Comparison of ENCODE assay signal across 11 cellular contexts in genomic region chr6:144352310-144352709, GRCh38.
A peak's percentile ranks its signal among the peaks of the same experiment; 100 is the strongest.
DNase-seq lines count a peak whose midpoint lies in the region; ATAC-seq and TF ChIP-seq lines count a peak whose summit lies in the region.
"Had no signal": no experiment of that assay in that cellular context is flagged by ENCODE, and none has a peak within 500 bp of the region (broad histone marks: within the 10 kb centered on the region; RNA-seq: fewer than 3 reads in every experiment).

No MANE protein-coding gene starts in this region.

- H3K27ac Mint-ChIP-seq in activated CD4-positive, alpha-beta T cell treated with anti-CD3 and anti-CD28 coated beads, Interleukin-2, amount 10 ng/mL, durations not matched to agents 7 days and 5 days = peak overlapping the region; percentile 95
- H3K27ac Mint-ChIP-seq in activated CD8-positive, alpha-beta T cell treated with anti-CD3 and anti-CD28 coated beads, Interleukin-2, amount 10 ng/mL, durations not matched to agents 7 days and 5 days = peak overlapping the region; percentile 91
- no peak overlapping the region for H3K27ac Mint-ChIP-seq in Calu3 (ENCODE audit: unreplicated experiment)

- CTCF ChIA-PET in activated CD4-positive, alpha-beta T cell treated with anti-CD3 and anti-CD28 coated beads, Interleukin-2, amount 10 ng/mL, durations not matched to agents 7 days and 5 days (lab: Charles Lee) = interaction anchor here (0.8 kb wide), 1 partner anchor 66 kb away, joined by 5 read pairs; no protein-coding TSS in a partner anchor
- CTCF ChIA-PET in activated CD8-positive, alpha-beta T cell treated with anti-CD3 and anti-CD28 coated beads, Interleukin-2, amount 10 ng/mL, durations not matched to agents 7 days and 5 days (lab: Charles Lee) = interaction anchor here (1.4 kb wide), 1 partner anchor 108 kb away, joined by 3 read pairs; no protein-coding TSS in a partner anchor
- CTCF ChIA-PET in Calu3 (lab: Charles Lee) = no interaction called here

- peaks cover 74% of the 10 kb centered on the region for H3K4me1 Mint-ChIP-seq in activated CD4-positive, alpha-beta T cell treated with anti-CD3 and anti-CD28 coated beads, Interleukin-2, amount 10 ng/mL, durations not matched to agents 7 days and 5 days
- H3K4me1 Mint-ChIP-seq in activated CD8-positive, alpha-beta T cell treated with anti-CD3 and anti-CD28 coated beads, Interleukin-2, amount 10 ng/mL, durations not matched to agents 7 days and 5 days (ENCODE audit: low read depth) = peaks cover 73% of the 10 kb centered on the region
- peaks cover 33% of the 10 kb centered on the region for H3K4me1 Mint-ChIP-seq in Calu3 (ENCODE audit: low read depth, unreplicated experiment)

- H3K4me3 Mint-ChIP-seq in activated CD4-positive, alpha-beta T cell treated with anti-CD3 and anti-CD28 coated beads, Interleukin-2, amount 10 ng/mL, durations not matched to agents 7 days and 5 days = peak overlapping the region; percentile 72
- peak overlapping the region; percentile 81 for H3K4me3 Mint-ChIP-seq in activated CD8-positive, alpha-beta T cell treated with anti-CD3 and anti-CD28 coated beads, Interleukin-2, amount 10 ng/mL, durations not matched to agents 7 days and 5 days
- no peak overlapping the region for H3K4me3 Mint-ChIP-seq in Calu3 (ENCODE audit: low read depth, unreplicated experiment)

- peaks cover 35% of the 10 kb centered on the region for H3K36me3 Mint-ChIP-seq in activated CD4-positive, alpha-beta T cell treated with anti-CD3 and anti-CD28 coated beads, Interleukin-2, amount 10 ng/mL, durations not matched to agents 7 days and 5 days (ENCODE audit: low read depth)
- H3K36me3 Mint-ChIP-seq in activated CD8-positive, alpha-beta T cell treated with anti-CD3 and anti-CD28 coated beads, Interleukin-2, amount 10 ng/mL, durations not matched to agents 7 days and 5 days (ENCODE audit: low read depth) = peaks cover 45% of the 10 kb centered on the region
- H3K36me3 Mint-ChIP-seq in Calu3 (ENCODE audit: insufficient read depth, unreplicated experiment) = peaks cover 1% of the 10 kb centered on the region

- H3K27ac ChIP-seq in gastrocnemius medialis = peak overlapping the region; percentile 49 to 63 (median 59)

- peaks cover 42% of the 10 kb centered on the region in 2 donors for H3K4me1 ChIP-seq in gastrocnemius medialis

- POLR2A ChIA-PET in activated CD4-positive, alpha-beta T cell treated with anti-CD3 and anti-CD28 coated beads, Interleukin-2, amount 10 ng/mL, durations not matched to agents 7 days and 5 days (lab: Charles Lee) = interaction anchor here (0.7 kb wide), 1 partner anchor 8 kb away, joined by 6 read pairs; no protein-coding TSS in a partner anchor
- POLR2A ChIA-PET in activated CD8-positive, alpha-beta T cell treated with anti-CD3 and anti-CD28 coated beads, Interleukin-2, amount 10 ng/mL, durations not matched to agents 7 days and 5 days (lab: Charles Lee) = interaction anchor here (0.6 kb wide), 1 partner anchor 54 kb away, joined by 3 read pairs; no protein-coding TSS in a partner anchor

- H3K36me3 ChIP-seq in gastrocnemius medialis = no peaks in the 10 kb centered on the region

- TF ChIP-seq POLR2A in gastrocnemius medialis (IDR thresholded peaks at IDR 0.05) (no peak), erythroblast (IDR thresholded peaks at IDR 0.05; ENCODE audit: low read length) (no peak)

- H3K4me3 ChIP-seq in gastrocnemius medialis = no peak overlapping the region

- H3K27me3 Mint-ChIP-seq in activated CD4-positive, alpha-beta T cell treated with anti-CD3 and anti-CD28 coated beads, Interleukin-2, amount 10 ng/mL, durations not matched to agents 7 days and 5 days = no peaks in the 10 kb centered on the region
- no peaks in the 10 kb centered on the region for H3K27me3 Mint-ChIP-seq in activated CD8-positive, alpha-beta T cell treated with anti-CD3 and anti-CD28 coated beads, Interleukin-2, amount 10 ng/mL, durations not matched to agents 7 days and 5 days (ENCODE audit: low read depth)
- no peaks in the 10 kb centered on the region for H3K27me3 Mint-ChIP-seq in Calu3 (ENCODE audit: unreplicated experiment)

- H3K9me3 ChIP-seq in gastrocnemius medialis = no peaks in the 10 kb centered on the region

- no TSS peak for BruUV-seq in Calu3 (replicated peaks; lab: Mats Ljungman, UMichigan)

- in situ Hi-C loops in gastrocnemius medialis (cut with MboI; ENCODE audit: low sequenced_read_pairs in 4 of 4) = no loop called here

- H3K27me3 ChIP-seq in gastrocnemius medialis = no peaks in the 10 kb centered on the region

- DNase-seq in activated CD4-positive, alpha-beta T cell treated with anti-CD3 and anti-CD28 coated beads, Interleukin-2, amount 10 ng/mL, durations not matched to agents 7 days and 5 days = no peak
- DNase-seq in activated CD4-positive, alpha-beta T cell treated with anti-CD3 and anti-CD28 coated beads, Interleukin-2, amount 50 U/mL, for 4 hours = no peak
- no peak for DNase-seq in activated CD8-positive, alpha-beta T cell treated with anti-CD3 and anti-CD28 coated beads, Interleukin-2, amount 10 ng/mL, durations not matched to agents 7 days and 5 days
- DNase-seq in gastrocnemius medialis = no peak
- no peak for DNase-seq in DMS114 treated with DMSO at 0.1 percent for 48 hours (lab: John Stamatoyannopoulos, UW; ENCODE audit: unreplicated experiment)
- DNase-seq in Calu3 = no peak
- no peak for DNase-seq in erythroblast (lab: John Stamatoyannopoulos, UW)
- DNase-seq: ACHN; NCI-H1436 treated with DMSO at 0.1 percent for 48 hours; stimulated activated CD4-positive, alpha-beta T cell treated with anti-CD3 and anti-CD28 coated beads, Interleukin-4, amount 100 ng/mL, for 24 hours had no signal

- TF ChIP-seq CTCF in gastrocnemius medialis (IDR thresholded peaks at IDR 0.05 in 4 of 5, conservative IDR thresholded peaks at IDR 0.05 in 1 of 5) (no peak), Calu3 (IDR thresholded peaks at IDR 0.05; ENCODE audit: unreplicated experiment) (no peak)

- intact Hi-C loops in gastrocnemius medialis (cut with DNase I; ENCODE audit: low total_unique reads) (no loop called here), Calu3 (cut with micrococcal nuclease; ENCODE audit: unreplicated experiment) (no loop called here)

- ATAC-seq in HG03064 (IDR thresholded peaks at IDR 0.05; ENCODE audit: low read depth, unreplicated experiment) (peak; percentile 31), gastrocnemius medialis (no peak)
- ATAC-seq in activated CD8-positive, alpha-beta T cell treated with anti-CD3 and anti-CD28 coated beads, Interleukin-2, amount 10 ng/mL, durations not matched to agents 7 days and 5 days = no peak

- H3K9me3 Mint-ChIP-seq in activated CD4-positive, alpha-beta T cell treated with anti-CD3 and anti-CD28 coated beads, Interleukin-2, amount 10 ng/mL, durations not matched to agents 7 days and 5 days = peaks cover 4% of the 10 kb centered on the region
- no peaks in the 10 kb centered on the region for H3K9me3 Mint-ChIP-seq in activated CD8-positive, alpha-beta T cell treated with anti-CD3 and anti-CD28 coated beads, Interleukin-2, amount 10 ng/mL, durations not matched to agents 7 days and 5 days (ENCODE audit: insufficient read depth)
- H3K9me3 Mint-ChIP-seq in Calu3 (ENCODE audit: low read depth, unreplicated experiment) = no peaks in the 10 kb centered on the region
